In the genomic region with DNA sequence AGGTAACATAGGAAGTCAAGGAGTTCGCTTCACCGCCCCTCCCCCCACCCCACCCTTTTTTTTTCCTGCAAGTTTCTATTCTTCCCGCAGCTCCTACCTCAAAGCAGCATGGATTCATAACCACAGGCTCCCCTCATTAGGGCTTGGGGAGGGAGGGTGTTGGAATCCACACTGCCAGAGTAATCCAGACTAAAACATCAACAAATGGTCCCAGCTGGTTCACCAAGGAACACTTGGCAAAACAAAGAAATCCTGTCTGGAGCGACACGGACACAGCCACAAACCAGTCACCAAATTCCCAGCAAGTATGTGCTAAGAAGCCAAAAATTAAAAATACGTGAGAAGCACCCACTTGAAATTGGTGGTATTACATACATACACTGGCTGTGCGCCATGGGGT, we compare ENCODE assay signal across 16 cellular contexts.
A peak's percentile ranks its signal among the peaks of the same experiment; 100 is the strongest.
DNase-seq lines count a peak whose midpoint lies in the region; ATAC-seq and TF ChIP-seq lines count a peak whose summit lies in the region.
"Had no signal": no experiment of that assay in that cellular context is flagged by ENCODE, and none has a peak within 500 bp of the region (broad histone marks: within the 10 kb centered on the region; RNA-seq: fewer than 3 reads in every experiment).

No MANE protein-coding gene starts in this region.

- no peaks in the 10 kb centered on the region for H3K36me3 Mint-ChIP-seq in activated naive CD4-positive, alpha-beta T cell treated with anti-CD3 and anti-CD28 coated beads, Interleukin-2, amount 10 ng/mL, durations not matched to agents 7 days and 5 days
- H3K36me3 Mint-ChIP-seq: activated naive CD4-positive, alpha-beta T cell treated with anti-CD3 and anti-CD28 coated beads, Interleukin-2, amount 50 U/mL, for 72 hours had no signal

- whole genome bisulfite sequencing in GM23248 (ENCODE audit: low coverage in 1 of 2, low lambda C conversion rate in 2 of 2, missing lambda C conversion rate in 2 of 2), 2 experiments, result 57 to 65% methylated on average over 7 of the region's 7 CpGs
- 87 to 89% methylated on average over 7 of the region's 7 CpGs for WGBS in sigmoid colon, 2 donors

- H3K9me3 ChIP-seq in GM23248 (ENCODE audit: low read depth) (no peaks in the 10 kb centered on the region), sigmoid colon (no peaks in the 10 kb centered on the region)
- no peaks in the 10 kb centered on the region for H3K9me3 ChIP-seq in effector memory CD4-positive, alpha-beta T cell (ENCODE audit: control insufficient read depth, low read length)
- H3K9me3 ChIP-seq: gastrocnemius medialis had no signal

- TF ChIP-seq CTCF in astrocyte of the spinal cord (IDR thresholded peaks at IDR 0.05; ENCODE audit: low read depth, low read length) (no peak), sigmoid colon (IDR thresholded peaks at IDR 0.05) (no peak)

- H3K9me2 ChIP-seq in GM23248 (ENCODE audit: insufficient read depth), result no peaks in the 10 kb centered on the region

- no peak overlapping the region for H3K27ac ChIP-seq in GM23248
- H3K27ac ChIP-seq in sigmoid colon, result peak overlapping the region; percentile 61 to 92 (median 66)
- H3K27ac ChIP-seq in effector memory CD4-positive, alpha-beta T cell (ENCODE audit: insufficient read depth, low read length, poor library complexity, severe bottlenecking), result no peak overlapping the region
- H3K27ac ChIP-seq: gastrocnemius medialis had no signal

- peaks cover 20% of the 10 kb centered on the region for H3K4me1 ChIP-seq in GM23248 (ENCODE audit: insufficient read depth)
- peaks cover 0 to 38% (median 25%) of the 10 kb centered on the region in 4 donors for H3K4me1 ChIP-seq in sigmoid colon
- no peaks in the 10 kb centered on the region for H3K4me1 ChIP-seq in effector memory CD4-positive, alpha-beta T cell (ENCODE audit: control insufficient read depth, insufficient read depth, low read length, poor library complexity, severe bottlenecking)

- H3K4me1 Mint-ChIP-seq in activated naive CD4-positive, alpha-beta T cell treated with anti-CD3 and anti-CD28 coated beads, Interleukin-2, amount 10 ng/mL, durations not matched to agents 7 days and 5 days, result peaks cover 6% of the 10 kb centered on the region

- no peaks in the 10 kb centered on the region for H3K9me3 Mint-ChIP-seq in activated naive CD4-positive, alpha-beta T cell treated with anti-CD3 and anti-CD28 coated beads, Interleukin-2, amount 10 ng/mL, durations not matched to agents 7 days and 5 days
- H3K9me3 Mint-ChIP-seq: activated naive CD4-positive, alpha-beta T cell treated with anti-CD3 and anti-CD28 coated beads, Interleukin-2, amount 50 U/mL, for 72 hours had no signal

- H3K79me2 ChIP-seq in GM23248 (ENCODE audit: insufficient read depth), result no peaks in the 10 kb centered on the region

- peak overlapping the region; percentile 52 for H3K4me2 ChIP-seq in GM23248 (ENCODE audit: unreplicated experiment)

- H3K27me3 Mint-ChIP-seq in activated naive CD4-positive, alpha-beta T cell treated with anti-CD3 and anti-CD28 coated beads, Interleukin-2, amount 10 ng/mL, durations not matched to agents 7 days and 5 days, result peaks cover 33% of the 10 kb centered on the region

- in situ Hi-C loops in GM23248 (cut with MboI) (no loop called here), astrocyte of the spinal cord (cut with HindIII; ENCODE audit: low sequenced_read_pairs) (no loop called here)

- no peak overlapping the region for H3K4me3 ChIP-seq in GM23248
- no peak overlapping the region for H3K4me3 ChIP-seq in astrocyte of the spinal cord (ENCODE audit: low read depth, low read length)
- no peak overlapping the region for H3K4me3 ChIP-seq in sigmoid colon
- no peak overlapping the region for H3K4me3 ChIP-seq in effector memory CD4-positive, alpha-beta T cell (ENCODE audit: insufficient read depth, low read depth, low read length, poor library complexity, severe bottlenecking)
- H3K4me3 ChIP-seq: gastrocnemius medialis, skin epidermis had no signal

- TF ChIP-seq POLR2A in sigmoid colon (IDR thresholded peaks at IDR 0.05), result no peak

- no peaks in the 10 kb centered on the region for H3K27me3 ChIP-seq in GM23248 (replicated peaks; ENCODE audit: insufficient read depth)
- no peaks in the 10 kb centered on the region for H3K27me3 ChIP-seq in sigmoid colon
- H3K27me3 ChIP-seq in effector memory CD4-positive, alpha-beta T cell (replicated peaks; ENCODE audit: control insufficient read depth, insufficient read depth, low read length, poor library complexity, severe bottlenecking), result no peaks in the 10 kb centered on the region
- H3K27me3 ChIP-seq: gastrocnemius medialis had no signal

- no peak overlapping the region for H3K4me3 Mint-ChIP-seq in activated naive CD4-positive, alpha-beta T cell treated with anti-CD3 and anti-CD28 coated beads, Interleukin-2, amount 10 ng/mL, durations not matched to agents 7 days and 5 days
- H3K4me3 Mint-ChIP-seq: IgD-negative memory B cell had no signal

- intact Hi-C loops in left ventricle myocardium superior (cut with micrococcal nuclease), result no loop called here
- intact Hi-C loops in sigmoid colon (cut with DNase I), result loop anchor here (1.0 kb wide), 1 partner anchor 17 kb away; no protein-coding TSS in a partner anchor

- H3K36me3 ChIP-seq in GM23248 (ENCODE audit: low read depth) (no peaks in the 10 kb centered on the region), sigmoid colon (no peaks in the 10 kb centered on the region)
- no peaks in the 10 kb centered on the region for H3K36me3 ChIP-seq in effector memory CD4-positive, alpha-beta T cell (ENCODE audit: control insufficient read depth, insufficient read depth, low read length)
- H3K36me3 ChIP-seq: gastrocnemius medialis had no signal

- no peak overlapping the region for H3K27ac Mint-ChIP-seq in activated naive CD4-positive, alpha-beta T cell treated with anti-CD3 and anti-CD28 coated beads, Interleukin-2, amount 10 ng/mL, durations not matched to agents 7 days and 5 days
- H3K27ac Mint-ChIP-seq: activated naive CD4-positive, alpha-beta T cell treated with anti-CD3 and anti-CD28 coated beads, Interleukin-2, amount 50 U/mL, for 72 hours had no signal

- H4K20me1 ChIP-seq in GM23248 (ENCODE audit: insufficient read depth), result no peaks in the 10 kb centered on the region

- TF ChIP-seq EP300 in sigmoid colon (IDR thresholded peaks at IDR 0.05), result no peak

- ATAC-seq in left ventricle myocardium superior, result peak; percentile 74
- ATAC-seq in HG03045 (IDR thresholded peaks at IDR 0.05; ENCODE audit: unreplicated experiment), result no peak
- ATAC-seq: activated naive CD4-positive, alpha-beta T cell treated with anti-CD3 and anti-CD28 coated beads, Interleukin-2, amount 50 U/mL, for 72 hours; gastrocnemius medialis had no signal

- H3F3A ChIP-seq in GM23248 (ENCODE audit: insufficient read depth), result peaks cover 13% of the 10 kb centered on the region

- peak overlapping the region; percentile 68; the same call in 1 of the 2 replicates for H2AFZ ChIP-seq in GM23248

- CTCF ChIA-PET in activated naive CD4-positive, alpha-beta T cell treated with anti-CD3 and anti-CD28 coated beads, Interleukin-2, amount 10 ng/mL, durations not matched to agents 7 days and 5 days (lab: Charles Lee), result no interaction called here

- DNase-seq in GM23248 (no peak), astrocyte of the spinal cord (ENCODE audit: low read depth, low spot score) (peak; percentile 67), left ventricle myocardium superior (no peak), sigmoid colon (peak; percentile 65), DMS114 treated with DMSO at 0.1 percent for 48 hours (lab: John Stamatoyannopoulos, UW; ENCODE audit: unreplicated experiment) (no peak)
- DNase-seq in activated naive CD4-positive, alpha-beta T cell treated with anti-CD3 and anti-CD28 coated beads, Interleukin-2, amount 10 ng/mL, durations not matched to agents 7 days and 5 days, result no peak
- DNase-seq in effector memory CD4-positive, alpha-beta T cell, result no peak
- DNase-seq: activated CD4-positive, alpha-beta T cell treated with anti-CD3 and anti-CD28 coated beads, Interleukin-2, amount 50 U/mL, for 1 hour; activated T-cell treated with anti-CD3 and anti-CD28 coated beads for 4 hours; central memory CD4-positive, alpha-beta T cell; gastrocnemius medialis; stimulated activated CD4-positive, alpha-beta T cell treated with anti-CD3 and anti-CD28 coated beads, Interleukin-4, amount 100 ng/mL, for 4 hours had no signal

- H3K9ac ChIP-seq in GM23248, result no peak overlapping the region

Comparison
In these comparisons a context has a peak if more than half of its experiments do, and no peak if none do; other contexts are left out.
1. DNase-seq: peak in astrocyte of the spinal cord (single experiment) and sigmoid colon (single experiment); none in GM23248 (single experiment), left ventricle myocardium superior (single experiment), activated naive CD4-positive, alpha-beta T cell treated with anti-CD3 and anti-CD28 coated beads, Interleukin-2, amount 10 ng/mL, durations not matched to agents 7 days and 5 days (single experiment), effector memory CD4-positive, alpha-beta T cell (0 of 3) and DMS114 treated with DMSO at 0.1 percent for 48 hours (single experiment).
2. H3K27ac ChIP-seq: peak in sigmoid colon (4 of 4); none in GM23248 (single experiment) and effector memory CD4-positive, alpha-beta T cell (single experiment).